In genomic region chr17:28347261-28347891, GRCh38 we compare ENCODE assay signal across 1 cellular context.
TF ChIP-seq lines count a peak whose summit lies in the region.

No MANE protein-coding gene starts in this region.

TF ChIP-seq in SK-N-SH, 30 proteins besides CTCF, POLR2A, EP300 and RAD21 (continued from another document):
- TF ChIP-seq ZBTB33 (IDR thresholded peaks at IDR 0.05; ENCODE audit: borderline replicate concordance, low read depth) = no peak
- no peak for TF ChIP-seq CHD2 (IDR thresholded peaks at IDR 0.05; ENCODE audit: low read length, partially characterized antibody)
- TF ChIP-seq REST (IDR thresholded peaks at IDR 0.05; ENCODE audit: low read depth, low read length) = no peak
- no peak for TF ChIP-seq TAF1 (IDR thresholded peaks at IDR 0.05; ENCODE audit: borderline replicate concordance, low read depth, low read length)
- TF ChIP-seq RCOR1 (IDR thresholded peaks at IDR 0.05; ENCODE audit: low read length) = no peak
- no peak for TF ChIP-seq GATA2 (CRISPR knock-in tag; IDR thresholded peaks at IDR 0.05)
- TF ChIP-seq MEF2A (IDR thresholded peaks at IDR 0.05; ENCODE audit: borderline replicate concordance, low read depth) = no peak
- no peak for TF ChIP-seq GABPA (IDR thresholded peaks at IDR 0.05; ENCODE audit: low read depth)
- TF ChIP-seq FOXM1 (IDR thresholded peaks at IDR 0.05; ENCODE audit: low read depth) = no peak
- TF ChIP-seq NRF1 (IDR thresholded peaks at IDR 0.05; ENCODE audit: low read depth, low read length) = no peak
- 0 out of 2 replicates have a peak, but pooled peaks have one; percentile 33 for TF ChIP-seq SIN3A (IDR thresholded peaks at IDR 0.05; ENCODE audit: borderline replicate concordance, low read depth, low read length)
- TF ChIP-seq PBX3 (IDR thresholded peaks at IDR 0.05) = peak; percentile 75
- peak; percentile 72 for TF ChIP-seq POLR2AphosphoS5 (IDR thresholded peaks at IDR 0.05; ENCODE audit: low read depth, low read length)
- no peak for TF ChIP-seq IRF3 (IDR thresholded peaks at IDR 0.05; ENCODE audit: low read depth, low read length)
- peak; percentile 58; the same call in 1 of the 2 replicates for TF ChIP-seq MAX (IDR thresholded peaks at IDR 0.05; ENCODE audit: low read depth)
- TF ChIP-seq FOXJ3 (CRISPR knock-in tag; IDR thresholded peaks at IDR 0.05) = no peak
- no peak for TF ChIP-seq YY1 (IDR thresholded peaks at IDR 0.05; ENCODE audit: low read depth)
- peak; percentile 69; the same call in 1 of the 2 replicates for TF ChIP-seq JUND (IDR thresholded peaks at IDR 0.05)
- TF ChIP-seq FOSL2 (IDR thresholded peaks at IDR 0.05; ENCODE audit: borderline replicate concordance, low read depth) = peak; percentile 89
- TF ChIP-seq USF1 (IDR thresholded peaks at IDR 0.05; ENCODE audit: borderline replicate concordance, low read depth) = no peak
- peak; percentile 58 for TF ChIP-seq TCF12 (IDR thresholded peaks at IDR 0.05)
- no peak; the same call in 1 of the 2 replicates for TF ChIP-seq SMC3 (IDR thresholded peaks at IDR 0.05; ENCODE audit: low read depth, low read length)
